In the genomic region with DNA sequence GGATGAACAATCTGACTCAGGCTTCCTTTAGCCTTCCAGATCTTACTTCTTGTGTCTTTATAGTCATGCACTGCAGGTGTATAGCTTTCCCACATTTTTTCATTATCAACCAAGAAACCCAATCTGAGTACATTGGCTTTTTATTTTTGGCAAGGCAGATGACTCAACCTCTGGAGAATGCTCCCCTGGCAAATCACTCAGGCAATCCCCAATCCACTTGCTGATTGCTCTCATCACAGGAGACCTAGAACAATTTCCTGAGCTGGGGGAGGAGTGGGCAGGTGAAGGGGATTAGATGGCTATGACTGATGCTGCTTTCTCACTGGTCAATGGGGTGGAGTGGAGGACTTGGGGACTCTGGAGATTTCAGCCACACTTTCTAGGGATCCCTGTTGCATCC, we compare ENCODE assay signal across 20 cellular contexts.
"Had no signal": no experiment of that assay in that cellular context is flagged by ENCODE, and none has a peak within 500 bp of the region (broad histone marks: within the 10 kb centered on the region; RNA-seq: fewer than 3 reads in every experiment).

No MANE protein-coding gene starts in this region.

- H3K27me3 ChIP-seq: ascending aorta, gastroesophageal sphincter, heart left ventricle, ovary, right lobe of liver, stomach had no signal

- H3K36me3 ChIP-seq: ascending aorta, gastroesophageal sphincter, heart left ventricle, ovary, right lobe of liver, stomach, WERI-Rb-1 had no signal

- H3K4me1 Mint-ChIP-seq: immature natural killer cell; naive thymus-derived CD8-positive, alpha-beta T cell; stimulated activated effector memory CD8-positive, alpha-beta T cell treated with anti-CD3 and anti-CD28 coated beads, Interleukin-12 subunit alpha, Interleukin-12 subunit beta, amount 100 ng/mL, for 72 hours had no signal

- H3K36me3 Mint-ChIP-seq: immature natural killer cell; memory B cell; stimulated activated effector memory CD8-positive, alpha-beta T cell treated with anti-CD3 and anti-CD28 coated beads, Interleukin-12 subunit alpha, Interleukin-12 subunit beta, amount 100 ng/mL, for 72 hours had no signal

- ATAC-seq: activated T-cell treated with anti-CD3 and anti-CD28 coated beads, Interleukin-2, amount 50 U/mL, for 72 hours; gastroesophageal sphincter; heart left ventricle; naive thymus-derived CD8-positive, alpha-beta T cell; right lobe of liver; stimulated activated effector memory CD8-positive, alpha-beta T cell treated with anti-CD3 and anti-CD28 coated beads, Interleukin-12 subunit alpha, Interleukin-12 subunit beta, amount 100 ng/mL, for 72 hours had no signal

- H3K27ac ChIP-seq: ascending aorta, coronary artery, gastroesophageal sphincter, heart left ventricle, ovary, right lobe of liver, stomach, WERI-Rb-1 had no signal

- H3K9me3 ChIP-seq: ascending aorta, gastroesophageal sphincter, heart left ventricle, ovary, right lobe of liver, stomach had no signal

- FAIRE-seq: endometrium had no signal

- H3K4me3 Mint-ChIP-seq: activated T-cell treated with anti-CD3 and anti-CD28 coated beads, Interleukin-2, amount 50 U/mL, for 72 hours; immature natural killer cell; memory B cell; naive thymus-derived CD8-positive, alpha-beta T cell; stimulated activated effector memory CD8-positive, alpha-beta T cell treated with anti-CD3 and anti-CD28 coated beads, Interleukin-12 subunit alpha, Interleukin-12 subunit beta, amount 100 ng/mL, for 72 hours had no signal

- H3K9me3 Mint-ChIP-seq: stimulated activated effector memory CD8-positive, alpha-beta T cell treated with anti-CD3 and anti-CD28 coated beads, Interleukin-12 subunit alpha, Interleukin-12 subunit beta, amount 100 ng/mL, for 72 hours had no signal

- H3K27ac Mint-ChIP-seq: activated T-cell treated with anti-CD3 and anti-CD28 coated beads, Interleukin-2, amount 50 U/mL, for 72 hours; immature natural killer cell; memory B cell; naive thymus-derived CD8-positive, alpha-beta T cell; stimulated activated effector memory CD8-positive, alpha-beta T cell treated with anti-CD3 and anti-CD28 coated beads, Interleukin-12 subunit alpha, Interleukin-12 subunit beta, amount 100 ng/mL, for 72 hours had no signal

- H3K4me3 ChIP-seq: ascending aorta, coronary artery, gastroesophageal sphincter, heart left ventricle, ovary, right lobe of liver, stomach had no signal

- H3K4me1 ChIP-seq: ascending aorta, right lobe of liver had no signal

- DNase-seq: activated CD4-positive, alpha-beta T cell treated with anti-CD3 and anti-CD28 coated beads, Interleukin-2, amount 50 U/mL, for 4 hours; activated effector memory CD4-positive, alpha-beta T cell treated with anti-CD3 and anti-CD28 coated beads, Interleukin-2, amount 50 U/mL, for 16 hours; activated naive CD4-positive, alpha-beta T cell treated with anti-CD3 and anti-CD28 coated beads, Interleukin-2, amount 50 U/mL, for 16 hours; activated T-cell treated with anti-CD3 and anti-CD28 coated beads, Interleukin-2, amount 50 U/mL, for 72 hours; erythroblast; heart left ventricle; immature natural killer cell; naive thymus-derived CD8-positive, alpha-beta T cell; ovary; right lobe of liver; stimulated activated CD4-positive, alpha-beta T cell treated with anti-CD3 and anti-CD28 coated beads, Interleukin-4, amount 100 ng/mL, for 24 hours; stomach; trophoblast cell; WERI-Rb-1 had no signal
